In genomic region chr6:41247882-41248707, GRCh38 we compare ENCODE assay signal across 21 cellular contexts. TPM values are rescaled to one million over a fixed set of nuclear protein-coding genes. Genes with fewer than 3 reads are reported as not detected.
DNase-seq lines count a peak whose midpoint lies in the region; ATAC-seq, FAIRE-seq and TF ChIP-seq lines count a peak whose summit lies in the region.
"Had no signal": no experiment of that assay in that cellular context is flagged by ENCODE, and none has a peak within 500 bp of the region (broad histone marks: within the 10 kb centered on the region; RNA-seq: fewer than 3 reads in every experiment).

No MANE protein-coding gene starts in this region.

- FAIRE-seq in kidney (lab: Jason Lieb, UNC), result no peak
- FAIRE-seq: D721Med, GM19239, H54 had no signal

- H3K27me3 Mint-ChIP-seq in effector memory CD8-positive, alpha-beta T cell, result peaks cover 0 to 13% of the 10 kb centered on the region in 2 donors
- H3K27me3 Mint-ChIP-seq in natural killer cell treated with Interleukin-12 subunit alpha and Interleukin-12 subunit beta and Interleukin-15 and Interleukin-18, amount 100 ng/mL, for 72 hours, result peaks cover 4 to 14% of the 10 kb centered on the region in 2 donors
- H3K27me3 Mint-ChIP-seq: B cell had no signal

- H4K20me1 ChIP-seq in DND-41 (ENCODE audit: insufficient read depth, low read length), result no peaks in the 10 kb centered on the region

- H3K36me3 ChIP-seq in DND-41 (ENCODE audit: insufficient read depth, low read length) (no peaks in the 10 kb centered on the region), kidney (ENCODE audit: control insufficient read depth in 1 of 2, insufficient read depth in 2 of 2, low read length in 2 of 2) (no peaks in the 10 kb centered on the region)

- H2AFZ ChIP-seq in DND-41 (ENCODE audit: low read depth, low read length), result no peak overlapping the region

- WGBS in lower leg skin, 2 donors, result 79 to 80% methylated on average over 7 of the region's 7 CpGs

- H3K27me3 ChIP-seq in DND-41 (ENCODE audit: insufficient read depth, low read length, poor library complexity), result no peaks in the 10 kb centered on the region

- H3K27ac ChIP-seq in DND-41 (ENCODE audit: low read length) (peak overlapping the region; percentile 42), kidney (ENCODE audit: low read depth in 2 of 2, low read length in 2 of 2) (no peak overlapping the region)

- H3K4me3 Mint-ChIP-seq in effector memory CD8-positive, alpha-beta T cell, result peak overlapping the region; percentile 15 to 24
- H3K4me3 Mint-ChIP-seq in natural killer cell treated with Interleukin-12 subunit alpha and Interleukin-12 subunit beta and Interleukin-15 and Interleukin-18, amount 100 ng/mL, for 72 hours, result peak overlapping the region; percentile 16
- H3K4me3 Mint-ChIP-seq: B cell; CD4-positive, alpha-beta memory T cell had no signal

- no peaks in the 10 kb centered on the region for H3K36me3 Mint-ChIP-seq in effector memory CD8-positive, alpha-beta T cell (ENCODE audit: insufficient read depth)
- H3K36me3 Mint-ChIP-seq in natural killer cell treated with Interleukin-12 subunit alpha and Interleukin-12 subunit beta and Interleukin-15 and Interleukin-18, amount 100 ng/mL, for 72 hours, result peaks cover 6% of the 10 kb centered on the region
- H3K36me3 Mint-ChIP-seq: CD4-positive, alpha-beta memory T cell had no signal

- H3K4me3 ChIP-seq in DND-41 (ENCODE audit: low read depth in 1 of 2, low read length in 2 of 2) (no peak overlapping the region), kidney (ENCODE audit: low read length in 2 of 2) (no peak overlapping the region), lower leg skin (ENCODE audit: low read depth, poor library complexity, severe bottlenecking) (no peak overlapping the region)

- peaks cover 14 to 15% of the 10 kb centered on the region in 2 donors for H3K4me1 Mint-ChIP-seq in effector memory CD8-positive, alpha-beta T cell (ENCODE audit: low read depth in 2 of 2)
- peaks cover 19 to 20% of the 10 kb centered on the region in 2 donors for H3K4me1 Mint-ChIP-seq in natural killer cell treated with Interleukin-12 subunit alpha and Interleukin-12 subunit beta and Interleukin-15 and Interleukin-18, amount 100 ng/mL, for 72 hours (ENCODE audit: low read depth in 2 of 2)

- H3K79me2 ChIP-seq in DND-41 (ENCODE audit: insufficient read depth, low read length), result no peaks in the 10 kb centered on the region

- intact Hi-C loops in kidney (cut with DNase I), result no loop called here
- intact Hi-C loops in lower leg skin (cut with DNase I; ENCODE audit: low total_unique reads), result no loop called here

- no peaks in the 10 kb centered on the region for H3K9me3 ChIP-seq in DND-41 (ENCODE audit: insufficient read depth, low read length, severe bottlenecking)
- H3K9me3 ChIP-seq in kidney (ENCODE audit: control insufficient read depth in 1 of 2, low read length in 2 of 2), result no peaks in the 10 kb centered on the region

- peak overlapping the region; percentile 51 for H3K4me2 ChIP-seq in DND-41 (ENCODE audit: insufficient read depth, low read length)

- H3K27ac Mint-ChIP-seq in effector memory CD8-positive, alpha-beta T cell, result peak overlapping the region; percentile 24 to 72
- H3K27ac Mint-ChIP-seq in natural killer cell treated with Interleukin-12 subunit alpha and Interleukin-12 subunit beta and Interleukin-15 and Interleukin-18, amount 100 ng/mL, for 72 hours, result peak overlapping the region; percentile 24 to 47
- H3K27ac Mint-ChIP-seq: B cell had no signal

- no peak for TF ChIP-seq CTCF in DND-41 (IDR thresholded peaks at IDR 0.05; ENCODE audit: borderline replicate concordance, extremely low read depth, low read length, poor library complexity, severe bottlenecking)
- TF ChIP-seq CTCF in kidney (IDR thresholded peaks at IDR 0.05; ENCODE audit: borderline replicate concordance, extremely low read depth, insufficient read depth), result no peak
- no peak for TF ChIP-seq CTCF in lower leg skin (IDR thresholded peaks at IDR 0.05)

- no peaks in the 10 kb centered on the region for H3K9me3 Mint-ChIP-seq in effector memory CD8-positive, alpha-beta T cell
- H3K9me3 Mint-ChIP-seq in natural killer cell treated with Interleukin-12 subunit alpha and Interleukin-12 subunit beta and Interleukin-15 and Interleukin-18, amount 100 ng/mL, for 72 hours, result peaks cover 4% of the 10 kb centered on the region

- H3K9ac ChIP-seq in DND-41 (ENCODE audit: low read depth, low read length) (no peak overlapping the region), kidney (ENCODE audit: low read length in 2 of 2) (no peak overlapping the region)

- no peak for TF ChIP-seq POLR2A in lower leg skin (IDR thresholded peaks at IDR 0.05)

- peaks cover 36% of the 10 kb centered on the region for H3K4me1 ChIP-seq in DND-41 (ENCODE audit: insufficient read depth, low read length)
- no peaks in the 10 kb centered on the region for H3K4me1 ChIP-seq in kidney (ENCODE audit: control insufficient read depth in 1 of 2, insufficient read depth in 1 of 2, low read depth in 1 of 2, low read length in 2 of 2)

- ATAC-seq in DND-41 (ENCODE audit: insufficient read depth, low read depth) (peak; percentile 27), GM18868 (IDR thresholded peaks at IDR 0.05; ENCODE audit: unreplicated experiment) (peak; percentile 78), HG03439 (IDR thresholded peaks at IDR 0.05; ENCODE audit: unreplicated experiment) (no peak)
- ATAC-seq in effector memory CD8-positive, alpha-beta T cell (replicated peaks), result peak; percentile 56
- ATAC-seq in natural killer cell treated with Interleukin-12 subunit alpha and Interleukin-12 subunit beta and Interleukin-15 and Interleukin-18, amount 100 ng/mL, for 72 hours, result peak; percentile 11 to 38

- DNase-seq in DND-41 (no peak), kidney (no peak), lower leg skin (ENCODE audit: low spot score in 2 of 2) (no peak)
- no peak for DNase-seq in effector memory CD8-positive, alpha-beta T cell
- no peak for DNase-seq in natural killer cell treated with Interleukin-12 subunit alpha and Interleukin-12 subunit beta and Interleukin-15 and Interleukin-18, amount 100 ng/mL, for 72 hours (ENCODE audit: low spot score)
- DNase-seq: CD4-positive, alpha-beta memory T cell; DMS79; Kasumi-1; NCI-H1105 treated with DMSO at 0.1 percent for 48 hours; NCI-H1694 treated with DMSO at 0.1 percent for 48 hours; NCI-H526 treated with DMSO at 0.1 percent for 48 hours; SIG-M5 had no signal

RNA-seq across cellular contexts. Expression of gene TREML4, which starts 19.9 kb away (rescaled TPM):
- not detected for total RNA-seq in natural killer cell treated with Interleukin-12 subunit alpha and Interleukin-12 subunit beta and Interleukin-15 and Interleukin-18, amount 100 ng/mL, for 72 hours
- not detected for total RNA-seq in kidney
- not detected for polyA plus RNA-seq in kidney (ENCODE audit: insufficient read depth, low read depth, low replicate concordance)
- not detected for total RNA-seq in lower leg skin
- total RNA-seq: B cell; CD4-positive, alpha-beta memory T cell; G401; OCI-LY7 had no signal
- polyA plus RNA-seq: AG04450; CD4-positive, alpha-beta memory T cell had no signal

RNA-seq across cellular contexts. Expression of gene TREM1, which starts 38.4 kb away (rescaled TPM):
- total RNA-seq in natural killer cell treated with Interleukin-12 subunit alpha and Interleukin-12 subunit beta and Interleukin-15 and Interleukin-18, amount 100 ng/mL, for 72 hours, result under 1 TPM in 1 of 2 donors, not detected in 1; 0.38 TPM
- total RNA-seq in kidney (1.4 TPM), lower leg skin (under 1 TPM in 2 of 4 donors, not detected in 2; 0.49 to 0.83 TPM)
- not detected for polyA plus RNA-seq in kidney (ENCODE audit: insufficient read depth, low read depth, low replicate concordance)
- total RNA-seq: B cell; CD4-positive, alpha-beta memory T cell; G401 had no signal
- polyA plus RNA-seq: AG04450; CD4-positive, alpha-beta memory T cell had no signal

RNA-seq across cellular contexts. Expression of gene TREML2, which starts 47.1 kb away (rescaled TPM):
- 1 to 10 TPM; 1.5 to 8.1 TPM for total RNA-seq in natural killer cell treated with Interleukin-12 subunit alpha and Interleukin-12 subunit beta and Interleukin-15 and Interleukin-18, amount 100 ng/mL, for 72 hours
- total RNA-seq in kidney, result 0.41 TPM
- not detected for polyA plus RNA-seq in kidney (ENCODE audit: insufficient read depth, low read depth, low replicate concordance)
- under 1 TPM in 1 of 4 donors, not detected in 3; 0.06 TPM for total RNA-seq in lower leg skin
- total RNA-seq: G401 had no signal
- polyA plus RNA-seq: AG04450 had no signal
